1 cellular context compared by ENCODE assay signal in genomic region chr1:60831780-60832179, GRCh38.
TF ChIP-seq lines count a peak whose summit lies in the region.

No MANE protein-coding gene starts in this region.

TF ChIP-seq in liver, 16 proteins besides CTCF, POLR2A, EP300 and RAD21 (continued from another document):
- no peak for TF ChIP-seq ATF3 (IDR thresholded peaks at IDR 0.05)
- TF ChIP-seq, protein P1, sequence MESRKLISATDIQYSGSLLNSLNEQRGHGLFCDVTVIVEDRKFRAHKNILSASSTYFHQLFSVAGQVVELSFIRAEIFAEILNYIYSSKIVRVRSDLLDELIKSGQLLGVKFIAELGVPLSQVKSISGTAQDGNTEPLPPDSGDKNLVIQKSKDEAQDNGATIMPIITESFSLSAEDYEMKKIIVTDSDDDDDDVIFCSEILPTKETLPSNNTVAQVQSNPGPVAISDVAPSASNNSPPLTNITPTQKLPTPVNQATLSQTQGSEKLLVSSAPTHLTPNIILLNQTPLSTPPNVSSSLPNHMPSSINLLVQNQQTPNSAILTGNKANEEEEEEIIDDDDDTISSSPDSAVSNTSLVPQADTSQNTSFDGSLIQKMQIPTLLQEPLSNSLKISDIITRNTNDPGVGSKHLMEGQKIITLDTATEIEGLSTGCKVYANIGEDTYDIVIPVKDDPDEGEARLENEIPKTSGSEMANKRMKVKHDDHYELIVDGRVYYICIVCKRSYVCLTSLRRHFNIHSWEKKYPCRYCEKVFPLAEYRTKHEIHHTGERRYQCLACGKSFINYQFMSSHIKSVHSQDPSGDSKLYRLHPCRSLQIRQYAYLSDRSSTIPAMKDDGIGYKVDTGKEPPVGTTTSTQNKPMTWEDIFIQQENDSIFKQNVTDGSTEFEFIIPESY (IDR thresholded peaks at IDR 0.05) = no peak
